Comparison of ENCODE assay signal across 8 cellular contexts in genomic region chr3:56467108-56467507, GRCh38. TPM values are rescaled to one million over a fixed set of nuclear protein-coding genes. Genes with fewer than 3 reads are reported as not detected.
DNase-seq lines count a peak whose midpoint lies in the region; ATAC-seq and TF ChIP-seq lines count a peak whose summit lies in the region.

No MANE protein-coding gene starts in this region.

- H3K9me2 ChIP-seq in hepatocyte (replicated peaks; ENCODE audit: insufficient read depth): no peaks in the 10 kb centered on the region

- intact Hi-C loops in psoas muscle (cut with DNase I): no loop called here

- H3K4me1 ChIP-seq in HEK293 (ENCODE audit: control insufficient read depth, insufficient read depth, low read length) (no peaks in the 10 kb centered on the region), hepatocyte (ENCODE audit: insufficient read depth) (no peaks in the 10 kb centered on the region), psoas muscle (no peaks in the 10 kb centered on the region)

- POLR2A ChIA-PET in HEK293 (lab: Yijun Ruan, JAX): interaction anchor here (1.0 kb wide), 1 partner anchor 105 kb away, joined by 3 read pairs; no protein-coding TSS in a partner anchor

- no peaks in the 10 kb centered on the region for H3K79me2 ChIP-seq in hepatocyte

- H3K36me3 ChIP-seq in HEK293 (ENCODE audit: control insufficient read depth in 2 of 2, insufficient read depth in 1 of 2, low read length in 2 of 2) (no peaks in the 10 kb centered on the region), hepatocyte (replicated peaks; ENCODE audit: insufficient read depth, low read depth) (no peaks in the 10 kb centered on the region), psoas muscle (ENCODE audit: insufficient read depth in 1 of 2, low read depth in 1 of 2) (no peaks in the 10 kb centered on the region)

- H3K27ac ChIP-seq in HEK293 (ENCODE audit: extremely low read depth, low read depth, low read length) (no peak overlapping the region), hepatocyte (no peak overlapping the region), psoas muscle (no peak overlapping the region)

- H3K27me3 ChIP-seq in hepatocyte (no peaks in the 10 kb centered on the region), psoas muscle (ENCODE audit: insufficient read depth in 3 of 3, low read length in 2 of 3) (peaks cover 3 to 68% (median 6%) of the 10 kb centered on the region in 3 donors)

- TF ChIP-seq CTCF in HEK293 (tag by site-specific recombination; IDR thresholded peaks at IDR 0.05): no peak
- TF ChIP-seq CTCF in hepatocyte (IDR thresholded peaks at IDR 0.05; ENCODE audit: poor library complexity): no peak
- no peak for TF ChIP-seq CTCF in psoas muscle (IDR thresholded peaks at IDR 0.05)

- no peaks in the 10 kb centered on the region for H3K9me3 ChIP-seq in HEK293 (ENCODE audit: control insufficient read depth, insufficient read depth, low read depth, low read length)
- no peaks in the 10 kb centered on the region for H3K9me3 ChIP-seq in hepatocyte (ENCODE audit: low read depth)
- H3K9me3 ChIP-seq in psoas muscle: no peaks in the 10 kb centered on the region

- CTCF ChIA-PET in HEK293 (lab: Yijun Ruan, JAX): interaction anchor here (0.7 to 2.0 kb wide), 4 partner anchors 20 to 120 kb away, joined by 3 to 5 read pairs (median 4); no protein-coding TSS in a partner anchor

- under 1% methylated on average over 14 of the region's 14 CpGs for WGBS in hepatocyte (ENCODE audit: low lambda C conversion rate, missing lambda C conversion rate)
- WGBS in psoas muscle, 3 donors: 0 to 2% (median 1%) methylated on average over 14 of the region's 14 CpGs

- H3K4me3 ChIP-seq in HEK293 (ENCODE audit: low read depth, low read length) (peak overlapping the region; percentile 65), hepatocyte (peak overlapping the region; percentile 73), psoas muscle (peak overlapping the region; percentile 62)

- ATAC-seq in psoas muscle (peak in 3 of 4 donors; percentile 65 to 88 (median 78)), HG03045 (IDR thresholded peaks at IDR 0.05; ENCODE audit: unreplicated experiment) (no peak), HG03442 (IDR thresholded peaks at IDR 0.05; ENCODE audit: unreplicated experiment) (no peak)

- H4K20me1 ChIP-seq in hepatocyte (ENCODE audit: insufficient read depth, poor library complexity, severe bottlenecking): no peaks in the 10 kb centered on the region

- H3K4me2 ChIP-seq in hepatocyte: peak overlapping the region; percentile 100

- H2AFZ ChIP-seq in hepatocyte: peak overlapping the region; percentile 96

- DNase-seq in CD1c-positive myeloid dendritic cell (ENCODE audit: extremely low spot score) (peak; percentile 3), NCI-H510A treated with DMSO at 0.1 percent for 48 hours (lab: John Stamatoyannopoulos, UW) (peak; percentile 91), astrocyte of the hippocampus (ENCODE audit: low read depth, low spot score) (peak; percentile 97), hepatocyte (ENCODE audit: low spot score) (peak; percentile 91), psoas muscle (peak; percentile 46 to 66)

TF ChIP-seq in HEK293, 187 proteins besides CTCF, POLR2A, EP300 and RAD21:
- TF ChIP-seq SALL2 (tag by site-specific recombination; IDR thresholded peaks at IDR 0.05; ENCODE audit: borderline replicate concordance) (no peak), PATZ1 (tag by site-specific recombination; IDR thresholded peaks at IDR 0.05) (no peak), ZBTB17 (tag by site-specific recombination; IDR thresholded peaks at IDR 0.05) (0 out of 2 replicates have a peak, but pooled peaks have one; percentile 28), ZNF596 (tag by site-specific recombination; IDR thresholded peaks at IDR 0.05) (no peak), ZXDB (tag by site-specific recombination; IDR thresholded peaks at IDR 0.05) (no peak), ZNF426 (tag by site-specific recombination; IDR thresholded peaks at IDR 0.05) (no peak), SP2 (tag by site-specific recombination; IDR thresholded peaks at IDR 0.05) (peak; percentile 83), ZNF350 (tag by site-specific recombination; IDR thresholded peaks at IDR 0.05) (peak; percentile 57; the same call in 1 of the 2 replicates), PBX3 (CRISPR knock-in tag; IDR thresholded peaks at IDR 0.05) (peak; percentile 41; the same call in 1 of the 2 replicates), ZNF48 (tag by site-specific recombination; IDR thresholded peaks at IDR 0.05) (no peak)
- TF ChIP-seq, protein P1, sequence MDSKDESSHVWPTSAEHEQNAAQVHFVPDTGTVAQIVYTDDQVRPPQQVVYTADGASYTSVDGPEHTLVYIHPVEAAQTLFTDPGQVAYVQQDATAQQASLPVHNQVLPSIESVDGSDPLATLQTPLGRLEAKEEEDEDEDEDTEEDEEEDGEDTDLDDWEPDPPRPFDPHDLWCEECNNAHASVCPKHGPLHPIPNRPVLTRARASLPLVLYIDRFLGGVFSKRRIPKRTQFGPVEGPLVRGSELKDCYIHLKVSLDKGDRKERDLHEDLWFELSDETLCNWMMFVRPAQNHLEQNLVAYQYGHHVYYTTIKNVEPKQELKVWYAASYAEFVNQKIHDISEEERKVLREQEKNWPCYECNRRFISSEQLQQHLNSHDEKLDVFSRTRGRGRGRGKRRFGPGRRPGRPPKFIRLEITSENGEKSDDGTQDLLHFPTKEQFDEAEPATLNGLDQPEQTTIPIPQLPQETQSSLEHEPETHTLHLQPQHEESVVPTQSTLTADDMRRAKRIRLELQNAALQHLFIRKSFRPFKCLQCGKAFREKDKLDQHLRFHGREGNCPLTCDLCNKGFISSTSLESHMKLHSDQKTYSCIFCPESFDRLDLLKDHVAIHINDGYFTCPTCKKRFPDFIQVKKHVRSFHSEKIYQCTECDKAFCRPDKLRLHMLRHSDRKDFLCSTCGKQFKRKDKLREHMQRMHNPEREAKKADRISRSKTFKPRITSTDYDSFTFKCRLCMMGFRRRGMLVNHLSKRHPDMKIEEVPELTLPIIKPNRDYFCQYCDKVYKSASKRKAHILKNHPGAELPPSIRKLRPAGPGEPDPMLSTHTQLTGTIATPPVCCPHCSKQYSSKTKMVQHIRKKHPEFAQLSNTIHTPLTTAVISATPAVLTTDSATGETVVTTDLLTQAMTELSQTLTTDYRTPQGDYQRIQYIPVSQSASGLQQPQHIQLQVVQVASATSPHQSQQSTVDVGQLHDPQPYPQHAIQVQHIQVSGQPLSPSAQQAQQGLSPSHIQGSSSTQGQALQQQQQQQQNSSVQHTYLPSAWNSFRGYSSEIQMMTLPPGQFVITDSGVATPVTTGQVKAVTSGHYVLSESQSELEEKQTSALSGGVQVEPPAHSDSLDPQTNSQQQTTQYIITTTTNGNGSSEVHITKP (tag by site-specific recombination; IDR thresholded peaks at IDR 0.05): peak; percentile 91

RNA-seq across cellular contexts. Expression of gene ERC2, which starts 1.2 kb away (rescaled TPM):
- total RNA-seq in hepatocyte: 4.7 and 5.3 TPM in 2 replicates
- 1.2 and 2.2 TPM in 2 replicates for polyA plus RNA-seq in hepatocyte
- under 1 TPM in 1 of 4 donors, not detected in 3; 0.15 TPM for total RNA-seq in psoas muscle
- polyA plus RNA-seq in psoas muscle: under 1 TPM in 1 of 3 donors, not detected in 2; 0.04 TPM

Comparison
In these comparisons a context has a peak if more than half of its experiments do, and no peak if none do; other contexts are left out.
1. DNase-seq: peak in every context shown above with its lines; median percentile 97 in astrocyte of the hippocampus; 91 in NCI-H510A treated with DMSO at 0.1 percent for 48 hours; 91 in hepatocyte; 56 in psoas muscle; 3 in CD1c-positive myeloid dendritic cell.
2. ATAC-seq: peak in psoas muscle (3 of 4); none in HG03045 (single experiment) and HG03442 (single experiment).
3. Peak in every context shown above with its lines, with median percentiles within 50 percentile points of each other: H3K4me3 ChIP-seq.